Comparison of ENCODE assay signal across 8 cellular contexts in the genomic region with DNA sequence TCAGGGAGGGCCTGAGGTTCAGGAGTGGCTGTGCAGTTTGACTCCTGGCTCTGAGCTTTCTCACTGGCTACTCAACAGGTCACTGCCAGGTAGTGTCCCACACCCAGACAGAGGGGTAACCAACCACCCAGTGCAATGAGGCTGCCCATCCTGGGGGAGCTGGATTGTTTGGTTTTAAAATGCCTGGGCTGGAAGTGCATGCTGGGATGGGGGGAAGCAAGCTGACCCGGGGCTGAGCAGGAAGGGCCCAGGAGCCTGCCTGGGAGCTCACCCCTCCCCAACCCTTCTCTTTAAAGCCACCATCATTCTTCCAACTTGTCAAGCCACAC. TPM values are rescaled to one million over a fixed set of nuclear protein-coding genes. Genes with fewer than 3 reads are reported as not detected.
DNase-seq lines count a peak whose midpoint lies in the region; ATAC-seq and TF ChIP-seq lines count a peak whose summit lies in the region.

No MANE protein-coding gene starts in this region.

- intact Hi-C loops in activated CD4-positive, alpha-beta T cell treated with anti-CD3 and anti-CD28 coated beads for 36 hours (cut with DNase I, micrococcal nuclease) = no loop called here
- intact Hi-C loops in left ventricle myocardium superior (cut with micrococcal nuclease) = no loop called here

- peaks cover 0 to 5% of the 10 kb centered on the region in 2 donors for H3K4me1 ChIP-seq in thoracic aorta (ENCODE audit: control insufficient read depth in 1 of 2, low read depth in 2 of 2)

- H3K36me3 ChIP-seq in thoracic aorta = no peaks in the 10 kb centered on the region

- DNase-seq in activated CD4-positive, alpha-beta T cell treated with anti-CD3 and anti-CD28 coated beads for 36 hours = no peak
- DNase-seq in activated CD4-positive, alpha-beta T cell treated with anti-CD3 and anti-CD28 coated beads, Interleukin-2, amount 50 U/mL, for 4 hours = no peak
- no peak for DNase-seq in T-helper 2 cell treated with Interferon-gamma antibody and Interleukin-4, amounts not matched to agents 5 μg/mL and 100 μg/mL, for 36 hours (ENCODE audit: low spot score)
- DNase-seq in left ventricle myocardium superior (no peak), thoracic aorta (ENCODE audit: low spot score) (no peak), NCI-H69 (lab: John Stamatoyannopoulos, UW) (no peak), GM03348 (ENCODE audit: low spot score) (no peak), NCI-H1694 (lab: John Stamatoyannopoulos, UW) (no peak)

- H3K9me3 Mint-ChIP-seq in activated CD4-positive, alpha-beta T cell treated with anti-CD3 and anti-CD28 coated beads for 36 hours (ENCODE audit: low read depth) = no peaks in the 10 kb centered on the region
- H3K9me3 Mint-ChIP-seq in T-helper 2 cell treated with Interferon-gamma antibody and Interleukin-4, amounts not matched to agents 5 μg/mL and 100 μg/mL, for 36 hours = no peaks in the 10 kb centered on the region

- TF ChIP-seq CTCF in thoracic aorta (IDR thresholded peaks at IDR 0.05) = no peak

- peaks cover 13% of the 10 kb centered on the region for H3K4me1 Mint-ChIP-seq in activated CD4-positive, alpha-beta T cell treated with anti-CD3 and anti-CD28 coated beads for 36 hours
- H3K4me1 Mint-ChIP-seq in T-helper 2 cell treated with Interferon-gamma antibody and Interleukin-4, amounts not matched to agents 5 μg/mL and 100 μg/mL, for 36 hours (ENCODE audit: low read depth) = peaks cover 17% of the 10 kb centered on the region

- CTCF ChIA-PET in activated CD4-positive, alpha-beta T cell treated with anti-CD3 and anti-CD28 coated beads for 36 hours (lab: Charles Lee) = interaction anchor here (0.5 to 8.7 kb wide), 27 partner anchors 10 to 1703 kb away, joined by 3 to 115 read pairs (median 7); a partner anchor contains a TSS

- POLR2A ChIA-PET in activated CD4-positive, alpha-beta T cell treated with anti-CD3 and anti-CD28 coated beads for 36 hours (lab: Charles Lee) = interaction anchor here (0.6 to 1.0 kb wide), 3 partner anchors 130 to 457 kb away, joined by 3 to 7 read pairs (median 3); a partner anchor contains a TSS

- no peak overlapping the region for H3K27ac Mint-ChIP-seq in activated CD4-positive, alpha-beta T cell treated with anti-CD3 and anti-CD28 coated beads for 36 hours
- H3K27ac Mint-ChIP-seq in T-helper 2 cell treated with Interferon-gamma antibody and Interleukin-4, amounts not matched to agents 5 μg/mL and 100 μg/mL, for 36 hours = peak overlapping the region; percentile 26

- H3K4me3 Mint-ChIP-seq in activated CD4-positive, alpha-beta T cell treated with anti-CD3 and anti-CD28 coated beads for 36 hours = peak overlapping the region; percentile 76
- peak overlapping the region; percentile 91 for H3K4me3 Mint-ChIP-seq in T-helper 2 cell treated with Interferon-gamma antibody and Interleukin-4, amounts not matched to agents 5 μg/mL and 100 μg/mL, for 36 hours

- no peak for ATAC-seq in activated CD4-positive, alpha-beta T cell treated with anti-CD3 and anti-CD28 coated beads for 36 hours
- ATAC-seq in left ventricle myocardium superior = peak; percentile 11
- ATAC-seq in thoracic aorta (ENCODE audit: insufficient number of reproducible peaks, low FRiP score, low read depth) = no peak

- H3K27me3 ChIP-seq in thoracic aorta (replicated peaks; ENCODE audit: insufficient read depth) = no peaks in the 10 kb centered on the region

- H3K27me3 Mint-ChIP-seq in activated CD4-positive, alpha-beta T cell treated with anti-CD3 and anti-CD28 coated beads for 36 hours = no peaks in the 10 kb centered on the region
- H3K27me3 Mint-ChIP-seq in T-helper 2 cell treated with Interferon-gamma antibody and Interleukin-4, amounts not matched to agents 5 μg/mL and 100 μg/mL, for 36 hours (ENCODE audit: low read depth) = peaks cover 11% of the 10 kb centered on the region

- no peaks in the 10 kb centered on the region for H3K36me3 Mint-ChIP-seq in activated CD4-positive, alpha-beta T cell treated with anti-CD3 and anti-CD28 coated beads for 36 hours (ENCODE audit: low read depth)
- no peaks in the 10 kb centered on the region for H3K36me3 Mint-ChIP-seq in T-helper 2 cell treated with Interferon-gamma antibody and Interleukin-4, amounts not matched to agents 5 μg/mL and 100 μg/mL, for 36 hours (ENCODE audit: low read depth)

- no peaks in the 10 kb centered on the region for H3K9me3 ChIP-seq in thoracic aorta

- peak overlapping the region; percentile 22 to 49 for H3K27ac ChIP-seq in thoracic aorta

- H3K4me3 ChIP-seq in thoracic aorta = peak overlapping the region; percentile 96

RNA-seq across cellular contexts. Expression of a gene that starts 12.6 kb away (rescaled TPM):
- not detected for total RNA-seq in activated CD4-positive, alpha-beta T cell treated with anti-CD3 and anti-CD28 coated beads for 36 hours
- not detected for total RNA-seq in left ventricle myocardium superior
- not detected for total RNA-seq in thoracic aorta

RNA-seq across cellular contexts. Expression of a gene that starts 28.3 kb away (rescaled TPM):
- total RNA-seq in activated CD4-positive, alpha-beta T cell treated with anti-CD3 and anti-CD28 coated beads for 36 hours = 10 to 100 TPM; 47.5 to 53.8 TPM
- 21.3 TPM for total RNA-seq in left ventricle myocardium superior
- total RNA-seq in thoracic aorta = 10 to 100 TPM; 31.0 to 37.4 TPM
